Comparison of ENCODE assay signal across 10 cellular contexts in genomic region chrX:154429708-154430107, GRCh38. TPM values are rescaled to one million over a fixed set of nuclear protein-coding genes. Genes with fewer than 3 reads are reported as not detected.
DNase-seq lines count a peak whose midpoint lies in the region; TF ChIP-seq lines count a peak whose summit lies in the region.
"Had no signal": no experiment of that assay in that cellular context is flagged by ENCODE, and none has a peak within 500 bp of the region (broad histone marks: within the 10 kb centered on the region; RNA-seq: fewer than 3 reads in every experiment).

No MANE protein-coding gene starts in this region.

- CTCF ChIA-PET in A673 (lab: Charles Lee) = no interaction called here
- CTCF ChIA-PET in HEK293 (lab: Yijun Ruan, JAX) = interaction anchor here (0.6 to 1.1 kb wide), 2 partner anchors 14 to 97 kb away, joined by 4 read pairs; no protein-coding TSS in a partner anchor

- in situ Hi-C loops in astrocyte of the cerebellum (cut with HindIII; ENCODE audit: low sequenced_read_pairs) = no loop called here

- POLR2A ChIA-PET in A673 (lab: Charles Lee; ENCODE audit: low non-redundant PET) (no interaction called here), HEK293 (lab: Yijun Ruan, JAX) (interaction anchor here (0.8 to 2.1 kb wide), 3 partner anchors 18 to 27 kb away, joined by 3 to 7 read pairs (median 3); no protein-coding TSS in a partner anchor)

- H3K27ac ChIP-seq in A673 (ENCODE audit: low read depth, low read length, poor library complexity, severe bottlenecking) (no peak overlapping the region), HEK293 (ENCODE audit: extremely low read depth, low read depth, low read length) (no peak overlapping the region), muscle layer of colon (ENCODE audit: low read depth, low read length) (peak overlapping the region; percentile 21)

- intact Hi-C loops in A673 (cut with micrococcal nuclease; ENCODE audit: unreplicated experiment) = no loop called here

- DNase-seq in A673 (ENCODE audit: low spot score) (no peak), astrocyte of the cerebellum (ENCODE audit: low read depth) (no peak), T-helper 9 cell (no peak), mucosa of gallbladder (ENCODE audit: low spot score) (no peak), NCI-H1694 (lab: John Stamatoyannopoulos, UW) (no peak), RKO (ENCODE audit: low spot score) (no peak)
- DNase-seq: effector CD8-positive, alpha-beta T cell; EL had no signal

- TF ChIP-seq CTCF in A673 (conservative IDR thresholded peaks at IDR 0.05; ENCODE audit: low read depth, low read length) (no peak), HEK293 (tag by site-specific recombination; IDR thresholded peaks at IDR 0.05) (no peak), astrocyte of the cerebellum (IDR thresholded peaks at IDR 0.05; ENCODE audit: low read depth, low read length, missing control alignments) (no peak)

- peak overlapping the region; percentile 2 for H3K9ac ChIP-seq in muscle layer of colon (ENCODE audit: low read length)

- TSS peak; percentile 74 for BruUV-seq in A673 (replicated peaks; lab: Mats Ljungman, UMichigan)

- H3K4me3 ChIP-seq in A673 (ENCODE audit: low read depth, low read length, poor library complexity, severe bottlenecking) (peak overlapping the region; percentile 73), HEK293 (ENCODE audit: low read depth, low read length) (peak overlapping the region; percentile 10), astrocyte of the cerebellum (ENCODE audit: low read depth, low read length) (peak overlapping the region; percentile 60), muscle layer of colon (ENCODE audit: low read depth in 1 of 2, low read length in 2 of 2) (no peak overlapping the region)

- H3K9me3 ChIP-seq in A673 (ENCODE audit: low read depth, low read length, poor library complexity, severe bottlenecking) (no peaks in the 10 kb centered on the region), HEK293 (ENCODE audit: control insufficient read depth, insufficient read depth, low read depth, low read length) (no peaks in the 10 kb centered on the region), muscle layer of colon (ENCODE audit: low read length) (no peaks in the 10 kb centered on the region)

- H3K36me3 ChIP-seq in A673 (ENCODE audit: insufficient read depth, low read length, poor library complexity, severe bottlenecking) = peaks cover 8% of the 10 kb centered on the region
- peaks cover 0 to 38% of the 10 kb centered on the region in 2 experiments; a peak in 1 of 3 replicates for H3K36me3 ChIP-seq in HEK293 (ENCODE audit: control insufficient read depth in 2 of 2, insufficient read depth in 1 of 2, low read length in 2 of 2)
- H3K36me3 ChIP-seq in muscle layer of colon (ENCODE audit: insufficient read depth, low read length) = peaks cover 19% of the 10 kb centered on the region

- H3K4me1 ChIP-seq in A673 (ENCODE audit: insufficient read depth, low read length, poor library complexity, severe bottlenecking) (peaks cover 5% of the 10 kb centered on the region), HEK293 (ENCODE audit: control insufficient read depth, insufficient read depth, low read length) (no peaks in the 10 kb centered on the region), muscle layer of colon (ENCODE audit: insufficient read depth, low read length) (peaks cover 8% of the 10 kb centered on the region)

- H3K27me3 ChIP-seq in A673 (replicated peaks; ENCODE audit: insufficient read depth, low read depth, low read length, poor library complexity) (no peaks in the 10 kb centered on the region), muscle layer of colon (ENCODE audit: control insufficient read depth in 1 of 2, insufficient read depth in 2 of 2, low read length in 2 of 2) (no peaks in the 10 kb centered on the region)

TF ChIP-seq in HEK293, 187 proteins besides CTCF, POLR2A, EP300 and RAD21:
- TF ChIP-seq ZNF514 (tag by site-specific recombination; IDR thresholded peaks at IDR 0.05) = no peak
- no peak for TF ChIP-seq ZSCAN16 (tag by site-specific recombination; IDR thresholded peaks at IDR 0.05)
- TF ChIP-seq ZNF221 (tag by site-specific recombination; IDR thresholded peaks at IDR 0.05; ENCODE audit: borderline replicate concordance) = no peak
- TF ChIP-seq ZNF138 (tag by site-specific recombination; IDR thresholded peaks at IDR 0.05; ENCODE audit: borderline replicate concordance) = no peak
- no peak for TF ChIP-seq ZNF629 (tag by site-specific recombination; IDR thresholded peaks at IDR 0.05)
- no peak for TF ChIP-seq ZBTB44 (tag by site-specific recombination; IDR thresholded peaks at IDR 0.05)
- no peak for TF ChIP-seq ZNF843 (tag by site-specific recombination; IDR thresholded peaks at IDR 0.05)
- no peak for TF ChIP-seq ZNF501 (tag by site-specific recombination; IDR thresholded peaks at IDR 0.05)
- TF ChIP-seq ZNF660 (tag by site-specific recombination; IDR thresholded peaks at IDR 0.05) = no peak
- no peak for TF ChIP-seq ZNF394 (tag by site-specific recombination; IDR thresholded peaks at IDR 0.05; ENCODE audit: borderline replicate concordance)
- TF ChIP-seq ZNF239 (tag by site-specific recombination; IDR thresholded peaks at IDR 0.05) = no peak
- no peak for TF ChIP-seq PRDM1 (tag by site-specific recombination; IDR thresholded peaks at IDR 0.05)
- TF ChIP-seq ZNF169 (tag by site-specific recombination; IDR thresholded peaks at IDR 0.05) = no peak
- TF ChIP-seq, protein P1, sequence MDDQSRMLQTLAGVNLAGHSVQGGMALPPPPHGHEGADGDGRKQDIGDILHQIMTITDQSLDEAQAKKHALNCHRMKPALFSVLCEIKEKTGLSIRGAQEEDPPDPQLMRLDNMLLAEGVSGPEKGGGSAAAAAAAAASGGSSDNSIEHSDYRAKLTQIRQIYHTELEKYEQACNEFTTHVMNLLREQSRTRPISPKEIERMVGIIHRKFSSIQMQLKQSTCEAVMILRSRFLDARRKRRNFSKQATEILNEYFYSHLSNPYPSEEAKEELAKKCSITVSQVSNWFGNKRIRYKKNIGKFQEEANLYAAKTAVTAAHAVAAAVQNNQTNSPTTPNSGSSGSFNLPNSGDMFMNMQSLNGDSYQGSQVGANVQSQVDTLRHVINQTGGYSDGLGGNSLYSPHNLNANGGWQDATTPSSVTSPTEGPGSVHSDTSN (CRISPR knock-in tag; IDR thresholded peaks at IDR 0.05) = no peak
- TF ChIP-seq ZNF433 (tag by site-specific recombination; IDR thresholded peaks at IDR 0.05; ENCODE audit: low read depth) = no peak
- no peak for TF ChIP-seq IKZF3 (tag by site-specific recombination; IDR thresholded peaks at IDR 0.05)
- no peak for TF ChIP-seq ZSCAN23 (tag by site-specific recombination; IDR thresholded peaks at IDR 0.05)
- TF ChIP-seq ZNF146 (tag by site-specific recombination; IDR thresholded peaks at IDR 0.05) = no peak
- TF ChIP-seq, protein P2, sequence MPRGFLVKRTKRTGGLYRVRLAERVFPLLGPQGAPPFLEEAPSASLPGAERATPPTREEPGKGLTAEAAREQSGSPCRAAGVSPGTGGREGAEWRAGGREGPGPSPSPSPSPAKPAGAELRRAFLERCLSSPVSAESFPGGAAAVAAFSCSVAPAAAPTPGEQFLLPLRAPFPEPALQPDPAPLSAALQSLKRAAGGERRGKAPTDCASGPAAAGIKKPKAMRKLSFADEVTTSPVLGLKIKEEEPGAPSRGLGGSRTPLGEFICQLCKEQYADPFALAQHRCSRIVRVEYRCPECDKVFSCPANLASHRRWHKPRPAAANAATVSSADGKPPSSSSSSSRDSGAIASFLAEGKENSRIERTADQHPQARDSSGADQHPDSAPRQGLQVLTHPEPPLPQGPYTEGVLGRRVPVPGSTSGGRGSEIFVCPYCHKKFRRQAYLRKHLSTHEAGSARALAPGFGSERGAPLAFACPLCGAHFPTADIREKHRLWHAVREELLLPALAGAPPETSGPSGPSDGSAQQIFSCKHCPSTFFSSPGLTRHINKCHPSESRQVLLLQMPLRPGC (tag by site-specific recombination; IDR thresholded peaks at IDR 0.05) = no peak
- no peak for TF ChIP-seq ZNF426 (tag by site-specific recombination; IDR thresholded peaks at IDR 0.05)
TF ChIP-seq in HEK293: peak in this region for 0.

RNA-seq across cellular contexts. Expression of gene ATP6AP1, which starts 1.2 kb away (rescaled TPM):
- 77.1 and 77.5 TPM in 2 replicates for total RNA-seq in A673 (2021)
- total RNA-seq in mucosa of gallbladder = 108 TPM

RNA-seq across cellular contexts. Expression of gene GDI1, which starts 7.2 kb away (rescaled TPM):
- total RNA-seq in A673 (2021) (137 and 139 TPM in 2 replicates), mucosa of gallbladder (157 TPM)

RNA-seq across cellular contexts. Expression of gene FAM50A, which starts 14.2 kb away (rescaled TPM):
- total RNA-seq in A673 (2021) (78.0 and 83.7 TPM in 2 replicates), mucosa of gallbladder (71.3 TPM)

RNA-seq across cellular contexts. Expression of gene TAFAZZIN, which starts 18.4 kb away (rescaled TPM):
- total RNA-seq in A673 (2021) (41.8 and 55.8 TPM in 2 replicates), mucosa of gallbladder (49.8 TPM)

RNA-seq across cellular contexts. Expression of gene DNASE1L1, which starts 20.7 kb away (rescaled TPM):
- total RNA-seq in A673 (2021) (6.8 and 8.3 TPM in 2 replicates), mucosa of gallbladder (28.2 TPM)

Comparison
In these comparisons a context has a peak if more than half of its experiments do, and no peak if none do; other contexts are left out.
1. H3K4me3 ChIP-seq: peak in A673 (single experiment), HEK293 (single experiment) and astrocyte of the cerebellum (single experiment); none in muscle layer of colon (0 of 2).